In genomic region chr1:31666290-31666963, GRCh38 we compare ENCODE assay signal across 1 cellular context.
TF ChIP-seq lines count a peak whose summit lies in the region.

No MANE protein-coding gene starts in this region.

TF ChIP-seq in GM12878, 131 proteins besides CTCF, POLR2A, EP300 and RAD21:
- TF ChIP-seq YY1 (IDR thresholded peaks at IDR 0.05; ENCODE audit: low read depth, low read length) (0 out of 2 replicates have a peak, but pooled peaks have one; percentile 22), RUNX3 (IDR thresholded peaks at IDR 0.05; ENCODE audit: low read length) (no peak), SIX5 (IDR thresholded peaks at IDR 0.05; ENCODE audit: low read depth, low read length, severe bottlenecking) (no peak)
